8 cellular contexts compared by ENCODE assay signal in genomic region chr5:14675865-14676300, GRCh38. TPM values are rescaled to one million over a fixed set of nuclear protein-coding genes. Genes with fewer than 3 reads are reported as not detected.
A peak's percentile ranks its signal among the peaks of the same experiment; 100 is the strongest.
DNase-seq lines count a peak whose midpoint lies in the region; ATAC-seq and TF ChIP-seq lines count a peak whose summit lies in the region.

No MANE protein-coding gene starts in this region.

- POLR2A ChIA-PET in activated B cell treated with CpG ODN at 0.5 μM for 24 hours (lab: Charles Lee): interaction anchor here (0.6 to 1.0 kb wide), 5 partner anchors 9 to 463 kb away, joined by 3 read pairs; partner anchors contain the start of gene OTULIN

- peaks cover 90% of the 10 kb centered on the region for H3K4me1 Mint-ChIP-seq in activated B cell treated with CpG ODN at 0.5 μM for 24 hours

- ATAC-seq in HG03175 (IDR thresholded peaks at IDR 0.05; ENCODE audit: unreplicated experiment): peak; percentile 57
- peak; percentile 53 for ATAC-seq in activated B cell treated with CpG ODN at 0.5 μM for 24 hours (ENCODE audit: low read depth)

- H3K27me3 ChIP-seq in right atrium auricular region (no peaks in the 10 kb centered on the region), skeletal muscle satellite cell (ENCODE audit: control insufficient read depth, insufficient read depth, low read length) (no peaks in the 10 kb centered on the region)

- H3K9me3 Mint-ChIP-seq in activated B cell treated with CpG ODN at 0.5 μM for 24 hours: no peaks in the 10 kb centered on the region

- intact Hi-C loops in cardiac septum (cut with DNase I) (no loop called here), activated B cell treated with CpG ODN at 0.5 μM for 24 hours (cut with micrococcal nuclease) (loop anchor here (1.0 to 2.0 kb wide), 3 partner anchors 9 to 133 kb away; no protein-coding TSS in a partner anchor)

- H3K4me2 ChIP-seq in skeletal muscle satellite cell (ENCODE audit: low read length): peak overlapping the region; percentile 42

- H3K4me3 Mint-ChIP-seq in activated B cell treated with CpG ODN at 0.5 μM for 24 hours: peak overlapping the region; percentile 76

- H3K9me3 ChIP-seq in right atrium auricular region (no peaks in the 10 kb centered on the region), skeletal muscle satellite cell (replicated peaks; ENCODE audit: low read length) (no peaks in the 10 kb centered on the region)

- H3K27me3 Mint-ChIP-seq in activated B cell treated with CpG ODN at 0.5 μM for 24 hours: no peaks in the 10 kb centered on the region

- CTCF ChIA-PET in activated B cell treated with CpG ODN at 0.5 μM for 24 hours (lab: Charles Lee): interaction anchor here (0.7 to 2.1 kb wide), 2 partner anchors 9 to 27 kb away, joined by 3 to 5 read pairs; no protein-coding TSS in a partner anchor

- H3K36me3 Mint-ChIP-seq in activated B cell treated with CpG ODN at 0.5 μM for 24 hours (ENCODE audit: low read depth): peaks cover 62% of the 10 kb centered on the region

- peaks cover 0 to 73% of the 10 kb centered on the region in 2 donors for H3K4me1 ChIP-seq in right atrium auricular region
- H3K4me1 ChIP-seq in skeletal muscle satellite cell (ENCODE audit: control insufficient read depth, insufficient read depth, low read length): peaks cover 38% of the 10 kb centered on the region

- TF ChIP-seq CTCF in right atrium auricular region (IDR thresholded peaks at IDR 0.05) (no peak), activated B cell treated with CpG ODN at 0.5 μM for 24 hours (IDR thresholded peaks at IDR 0.05) (no peak)

- no peak overlapping the region for H3K9ac ChIP-seq in skeletal muscle satellite cell (ENCODE audit: low read depth, low read length)

- DNase-seq in right atrium auricular region (ENCODE audit: low spot score) (no peak), cardiac septum (ENCODE audit: low spot score) (no peak), activated B cell treated with CpG ODN at 0.5 μM for 24 hours (no peak), HuH-7.5 (ENCODE audit: low spot score) (no peak), globus pallidus (ENCODE audit: low spot score) (no peak), NCI-H1930 (lab: John Stamatoyannopoulos, UW) (no peak)

- H3K27ac ChIP-seq in right atrium auricular region: peak overlapping the region; percentile 14 to 63

- peak overlapping the region in 1 of 2 donors; percentile 15 for H3K4me3 ChIP-seq in right atrium auricular region
- no peak overlapping the region for H3K4me3 ChIP-seq in skeletal muscle satellite cell (ENCODE audit: low read length)

- H3K27ac Mint-ChIP-seq in activated B cell treated with CpG ODN at 0.5 μM for 24 hours: peak overlapping the region; percentile 86

- H3K36me3 ChIP-seq in right atrium auricular region (peaks cover 6% of the 10 kb centered on the region), skeletal muscle satellite cell (ENCODE audit: insufficient read depth, low read length) (peaks cover 10% of the 10 kb centered on the region)

RNA-seq across cellular contexts. Expression of gene OTULIN, which starts 11.4 kb away (rescaled TPM):
- total RNA-seq in right atrium auricular region (10 to 100 TPM; 13.9 to 29.9 TPM), cardiac septum (29.0 TPM), activated B cell treated with CpG ODN at 0.5 μM for 24 hours (94.0 and 96.5 TPM in 2 replicates)
- total RNA-seq in skeletal muscle satellite cell (2012; rRNA removed): 14.2 and 18.8 TPM in 2 replicates
